In genomic region chr5:177133845-177134652, GRCh38 we compare ENCODE assay signal across 8 cellular contexts. TPM values are rescaled to one million over a fixed set of nuclear protein-coding genes. Genes with fewer than 3 reads are reported as not detected.
DNase-seq lines count a peak whose midpoint lies in the region; ATAC-seq and TF ChIP-seq lines count a peak whose summit lies in the region.

No MANE protein-coding gene starts in this region.

- intact Hi-C loops in vagina (cut with DNase I): no loop called here

- ATAC-seq in HG02973 (IDR thresholded peaks at IDR 0.05; ENCODE audit: unreplicated experiment): peak; percentile 21

- H3K27me3 ChIP-seq in vagina: no peaks in the 10 kb centered on the region

- peak overlapping the region; percentile 96 for H3K27ac ChIP-seq in vagina

- TF ChIP-seq CTCF in vagina (IDR thresholded peaks at IDR 0.05): no peak

- no peaks in the 10 kb centered on the region for H3K9me3 ChIP-seq in vagina

- peaks cover 0 to 14% of the 10 kb centered on the region in 2 donors for H3K36me3 ChIP-seq in vagina

- DNase-seq in SKM-1 treated with dmso at 0.1 percent for 144 hours (lab: John Stamatoyannopoulos, UW; ENCODE audit: unreplicated experiment) (peak; percentile 38), SKM-1 (lab: John Stamatoyannopoulos, UW; ENCODE audit: unreplicated experiment) (no peak), OCI-M1 (lab: John Stamatoyannopoulos, UW) (peak; percentile 69), activated gamma-delta T cell treated with Interleukin-2 at 50 U/mL for 16 hours (peak; percentile 26), globus pallidus (ENCODE audit: low spot score) (peak; percentile 46), occipital lobe (lab: John Stamatoyannopoulos, UW) (peak; percentile 66), vagina (ENCODE audit: extremely low spot score in 2 of 2) (no peak)

- no peak for TF ChIP-seq POLR2A in vagina (IDR thresholded peaks at IDR 0.05)

- H3K4me1 ChIP-seq in vagina: peaks cover 39% of the 10 kb centered on the region

- peak overlapping the region; percentile 61 to 89 for H3K4me3 ChIP-seq in vagina

RNA-seq across cellular contexts. Expression of gene NSD1, which starts 0.5 kb away (rescaled TPM):
- 89.8 TPM for total RNA-seq in occipital lobe
- total RNA-seq in vagina: 45.4 TPM

RNA-seq across cellular contexts. Expression of gene FGFR4, which starts 47.3 kb away (rescaled TPM):
- total RNA-seq in occipital lobe (1.6 TPM), vagina (12.0 TPM)

Comparison
In these comparisons a context has a peak if more than half of its experiments do, and no peak if none do; other contexts are left out.
1. DNase-seq: peak in SKM-1 treated with dmso at 0.1 percent for 144 hours (single experiment), OCI-M1 (single experiment), activated gamma-delta T cell treated with Interleukin-2 at 50 U/mL for 16 hours (single experiment), globus pallidus (single experiment) and occipital lobe (single experiment); none in SKM-1 (single experiment) and vagina (0 of 2).